ENCODE assay signal across 10 cellular contexts in genomic region chr10:100653238-100653956, GRCh38.
DNase-seq lines count a peak whose midpoint lies in the region; TF ChIP-seq lines count a peak whose summit lies in the region.
"Had no signal": no experiment of that assay in that cellular context is flagged by ENCODE, and none has a peak within 500 bp of the region (broad histone marks: within the 10 kb centered on the region; RNA-seq: fewer than 3 reads in every experiment).

No MANE protein-coding gene starts in this region.

- H3K36me3 ChIP-seq in CD8-positive, alpha-beta memory T cell (ENCODE audit: insufficient read depth, low read length), result no peaks in the 10 kb centered on the region
- no peaks in the 10 kb centered on the region for H3K36me3 ChIP-seq in endodermal cell (ENCODE audit: control insufficient read depth, insufficient read depth, low read length)
- H3K36me3 ChIP-seq in neural progenitor cell, result no peaks in the 10 kb centered on the region
- no peaks in the 10 kb centered on the region for H3K36me3 ChIP-seq in testis (ENCODE audit: low read depth, missing control alignments)

- peaks cover 24 to 29% (median 25%) of the 10 kb centered on the region in 3 donors for H3K4me1 Mint-ChIP-seq in CD8-positive, alpha-beta memory T cell
- H3K4me1 Mint-ChIP-seq in endodermal cell (peaks cover 17% of the 10 kb centered on the region), neural progenitor cell (peaks cover 31% of the 10 kb centered on the region)

- peak overlapping the region; percentile 71 for H3K4me2 ChIP-seq in neural progenitor cell

- H3K27me3 Mint-ChIP-seq in CD8-positive, alpha-beta memory T cell, result peaks cover 50 to 70% of the 10 kb centered on the region in 2 donors
- peaks cover 78% of the 10 kb centered on the region for H3K27me3 Mint-ChIP-seq in endodermal cell (ENCODE audit: insufficient read depth)
- peaks cover 48% of the 10 kb centered on the region for H3K27me3 Mint-ChIP-seq in neural progenitor cell (ENCODE audit: insufficient read depth, low read depth)

- peak overlapping the region; percentile 12 to 71 (median 57) for H3K4me3 Mint-ChIP-seq in CD8-positive, alpha-beta memory T cell
- H3K4me3 Mint-ChIP-seq in endodermal cell (peak overlapping the region; percentile 58), neural progenitor cell (peak overlapping the region; percentile 76)

- POLR2A ChIA-PET in CD8-positive, alpha-beta memory T cell (lab: Charles Lee), result no interaction called here

- peaks cover 24% of the 10 kb centered on the region for H3K4me1 ChIP-seq in CD8-positive, alpha-beta memory T cell (ENCODE audit: insufficient read depth, low read length)
- H3K4me1 ChIP-seq in endodermal cell (ENCODE audit: control insufficient read depth, insufficient read depth, low read length) (no peaks in the 10 kb centered on the region), neural progenitor cell (peaks cover 36% of the 10 kb centered on the region), testis (peaks cover 3% of the 10 kb centered on the region)

- DNase-seq in CD8-positive, alpha-beta memory T cell, result no peak
- no peak for DNase-seq in Jurkat, Clone E6-1 (ENCODE audit: low read depth, low spot score)
- DNase-seq in endodermal cell, result no peak
- no peak for DNase-seq in neural progenitor cell (ENCODE audit: low spot score)
- DNase-seq in testis, result no peak
- DNase-seq in NCI-H748 treated with DMSO at 0.1 percent for 48 hours (lab: John Stamatoyannopoulos, UW), result no peak
- no peak for DNase-seq in SW 1271 (lab: John Stamatoyannopoulos, UW)
- DNase-seq: Calu3, cerebellar nuclear complex, NCI-H446 had no signal

- peaks cover 25% of the 10 kb centered on the region for H3F3A ChIP-seq in neural progenitor cell (ENCODE audit: low read depth)

- CTCF ChIA-PET in CD8-positive, alpha-beta memory T cell (lab: Charles Lee), result no interaction called here

- TF ChIP-seq CTCF in endodermal cell (conservative IDR thresholded peaks at IDR 0.05) (no peak), neural progenitor cell (IDR thresholded peaks at IDR 0.05) (no peak), testis (IDR thresholded peaks at IDR 0.05) (no peak)

- no peaks in the 10 kb centered on the region for H3K36me3 Mint-ChIP-seq in CD8-positive, alpha-beta memory T cell
- H3K36me3 Mint-ChIP-seq in endodermal cell (ENCODE audit: low read depth) (peaks cover 2% of the 10 kb centered on the region), neural progenitor cell (peaks cover 2% of the 10 kb centered on the region)

- no peak overlapping the region for H3K27ac ChIP-seq in CD8-positive, alpha-beta memory T cell (ENCODE audit: low read depth, low read length)
- H3K27ac ChIP-seq in endodermal cell (ENCODE audit: low read depth, low read length) (peak overlapping the region; percentile 68), neural progenitor cell (no peak overlapping the region), testis (no peak overlapping the region)

- intact Hi-C loops in testis (cut with DNase I; ENCODE audit: low total_unique reads), result no loop called here

- peak overlapping the region in 1 of 8 donors; percentile 30 for H3K27ac Mint-ChIP-seq in CD8-positive, alpha-beta memory T cell
- H3K27ac Mint-ChIP-seq in endodermal cell (no peak overlapping the region), neural progenitor cell (no peak overlapping the region)

- H4K20me1 ChIP-seq in neural progenitor cell (ENCODE audit: low read depth), result peaks cover 49% of the 10 kb centered on the region

- TF ChIP-seq POLR2A in testis (IDR thresholded peaks at IDR 0.05), result no peak

- no peaks in the 10 kb centered on the region for H3K79me2 ChIP-seq in neural progenitor cell (ENCODE audit: low read depth)

- peaks cover 0 to 7% (median 0%) of the 10 kb centered on the region in 5 donors for H3K9me3 Mint-ChIP-seq in CD8-positive, alpha-beta memory T cell
- H3K9me3 Mint-ChIP-seq in endodermal cell (peaks cover 2% of the 10 kb centered on the region), neural progenitor cell (peaks cover 8% of the 10 kb centered on the region)

- no peaks in the 10 kb centered on the region for H3K9me3 ChIP-seq in CD8-positive, alpha-beta memory T cell (ENCODE audit: low read length)
- H3K9me3 ChIP-seq in endodermal cell (ENCODE audit: control insufficient read depth, low read length) (no peaks in the 10 kb centered on the region), neural progenitor cell (ENCODE audit: low read depth) (no peaks in the 10 kb centered on the region), testis (no peaks in the 10 kb centered on the region)

- no peak overlapping the region for H3K9ac ChIP-seq in endodermal cell (ENCODE audit: extremely low read depth, low read length, poor library complexity, severe bottlenecking)
- H3K9ac ChIP-seq in neural progenitor cell, result no peak overlapping the region

- H3K4me3 ChIP-seq in CD8-positive, alpha-beta memory T cell (ENCODE audit: low read length), result no peak overlapping the region
- H3K4me3 ChIP-seq in Jurkat, Clone E6-1 (ENCODE audit: low read length), result peak overlapping the region; percentile 61
- H3K4me3 ChIP-seq in endodermal cell (ENCODE audit: low read length) (no peak overlapping the region), neural progenitor cell (peak overlapping the region; percentile 47), testis (no peak overlapping the region)

- peaks cover 43% of the 10 kb centered on the region for H3K27me3 ChIP-seq in CD8-positive, alpha-beta memory T cell (ENCODE audit: insufficient read depth, low read length, poor library complexity, severe bottlenecking)
- H3K27me3 ChIP-seq in endodermal cell (ENCODE audit: control insufficient read depth, insufficient read depth, low read length, poor library complexity, severe bottlenecking) (peaks cover 59% of the 10 kb centered on the region), neural progenitor cell (peaks cover 89% of the 10 kb centered on the region), testis (no peaks in the 10 kb centered on the region)

- WGBS in endodermal cell (ENCODE audit: insufficient coverage in 1 of 2, insufficient read length in 1 of 2), 2 experiments, result 34 to 52% methylated on average over 4 to 9 of the region's 9 CpGs
- WGBS in testis, 2 donors, result 8% methylated on average over 8 to 9 of the region's 9 CpGs

- H2AFZ ChIP-seq in neural progenitor cell (replicated peaks), result no peak overlapping the region

Comparison
In these comparisons a context has a peak if more than half of its experiments do, and no peak if none do; other contexts are left out.
1. H3K4me3 ChIP-seq: peak in Jurkat, Clone E6-1 (single experiment) and neural progenitor cell (single experiment); none in CD8-positive, alpha-beta memory T cell (single experiment), endodermal cell (single experiment) and testis (0 of 2).
2. Peak in every context shown above with its lines, with median percentiles within 50 percentile points of each other: H3K4me3 Mint-ChIP-seq.